29 cellular contexts compared by ENCODE assay signal in the genomic region with DNA sequence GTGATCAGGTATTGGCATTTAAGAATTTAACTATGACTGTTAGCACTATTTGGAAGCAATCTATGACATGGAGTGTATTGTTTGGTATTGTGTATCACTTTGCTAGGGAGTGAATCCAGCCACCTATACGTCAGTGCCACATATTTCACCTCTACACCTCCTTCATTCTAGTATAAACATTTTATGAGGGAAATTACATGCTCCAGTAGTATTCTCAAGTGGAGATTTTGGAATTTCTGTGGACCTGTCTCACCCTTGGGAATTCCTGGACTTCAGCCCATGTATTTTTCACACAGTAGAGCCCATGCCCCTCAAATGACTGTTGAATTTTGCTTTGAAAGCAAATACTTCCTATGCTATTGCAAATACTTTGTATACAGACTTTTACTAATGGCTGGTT.
"Had no signal": no experiment of that assay in that cellular context is flagged by ENCODE, and none has a peak within 500 bp of the region (broad histone marks: within the 10 kb centered on the region; RNA-seq: fewer than 3 reads in every experiment).

No MANE protein-coding gene starts in this region.

- H3K9me3 ChIP-seq: mucosa of descending colon, sigmoid colon, stomach, thyroid gland, upper lobe of left lung, vagina had no signal

- H3K4me1 ChIP-seq: foreskin keratinocyte, vagina had no signal

- H3K27me3 ChIP-seq: cardiac muscle cell, foreskin keratinocyte, sigmoid colon, stomach, thyroid gland, upper lobe of left lung, vagina had no signal

- H3K9me3 Mint-ChIP-seq: activated T-helper 2 cell treated with anti-CD3 and anti-CD28 coated beads, Interferon-gamma antibody, Interleukin-2, Interleukin-4, amounts not matched to agents 10 μg/mL and 5 μg/mL and 100 μg/mL, durations not matched to agents 14 hours and 24 hours and 36 hours; brain; dendritic cell treated with granulocyte-macrophage colony-stimulating factor and Interleukin-4, amounts not matched to agents 40 ng/mL and 50 ng/mL, for 4 days; endodermal cell; natural killer cell treated with Interleukin-12 subunit alpha and Interleukin-12 subunit beta and Interleukin-15 and Interleukin-18, amount 100 ng/mL, for 72 hours; stimulated activated naive B cell treated with anti-CD40 and anti-IgM and Interleukin-4, amounts not matched to agents 10 μg/mL and 1 μg/mL and 100 μg/mL, for 72 hours; T-helper 2 cell treated with Interferon-gamma antibody and Interleukin-4, amounts not matched to agents 5 μg/mL and 100 μg/mL, for 36 hours had no signal

- H3K4me3 ChIP-seq: cardiac muscle cell, lung, mucosa of descending colon, sigmoid colon, stomach, thyroid gland, upper lobe of left lung, vagina had no signal

- H3K27me3 Mint-ChIP-seq: activated CD4-positive, alpha-beta T cell treated with anti-CD3 and anti-CD28 coated beads for 36 hours; activated naive CD8-positive, alpha-beta T cell; dendritic cell treated with granulocyte-macrophage colony-stimulating factor and Interleukin-4, amounts not matched to agents 40 ng/mL and 50 ng/mL, for 4 days; natural killer cell treated with Interleukin-12 subunit alpha and Interleukin-12 subunit beta and Interleukin-15 and Interleukin-18, amount 100 ng/mL, for 72 hours; stimulated activated naive B cell treated with anti-CD40 and anti-IgM and Interleukin-4, amounts not matched to agents 10 μg/mL and 1 μg/mL and 100 μg/mL, for 72 hours had no signal

- H3K4me1 Mint-ChIP-seq: activated CD4-positive, alpha-beta T cell treated with anti-CD3 and anti-CD28 coated beads for 36 hours; activated CD8-positive, alpha-beta memory T cell treated with anti-CD3 and anti-CD28 coated beads, Interleukin-2, amount 10 ng/mL, durations not matched to agents 7 days and 5 days; endodermal cell; stimulated activated naive B cell treated with anti-CD40 and anti-IgM and Interleukin-4, amounts not matched to agents 10 μg/mL and 1 μg/mL and 100 μg/mL, for 72 hours had no signal

- H3K36me3 Mint-ChIP-seq: activated CD8-positive, alpha-beta memory T cell treated with anti-CD3 and anti-CD28 coated beads, Interleukin-2, amount 10 ng/mL, durations not matched to agents 7 days and 5 days; brain; natural killer cell treated with Interleukin-12 subunit alpha and Interleukin-12 subunit beta and Interleukin-15 and Interleukin-18, amount 100 ng/mL, for 72 hours; stimulated activated naive B cell treated with anti-CD40 and anti-IgM and Interleukin-4, amounts not matched to agents 10 μg/mL and 1 μg/mL and 100 μg/mL, for 72 hours had no signal

- H3K27ac ChIP-seq: cardiac muscle cell, foreskin keratinocyte, stomach, thyroid gland, upper lobe of left lung, vagina had no signal

- H3K27ac Mint-ChIP-seq: activated CD4-positive, alpha-beta T cell treated with anti-CD3 and anti-CD28 coated beads for 36 hours; activated CD8-positive, alpha-beta memory T cell treated with anti-CD3 and anti-CD28 coated beads, Interleukin-2, amount 10 ng/mL, durations not matched to agents 7 days and 5 days; activated CD8-positive, alpha-beta T cell treated with anti-CD3 and anti-CD28 coated beads, Interleukin-2, amount 10 ng/mL, durations not matched to agents 7 days and 5 days; activated naive CD8-positive, alpha-beta T cell; activated T-helper 2 cell treated with anti-CD3 and anti-CD28 coated beads, Interferon-gamma antibody, Interleukin-2, Interleukin-4, amounts not matched to agents 10 μg/mL and 5 μg/mL and 100 μg/mL, durations not matched to agents 14 hours and 24 hours and 36 hours; dendritic cell treated with granulocyte-macrophage colony-stimulating factor and Interleukin-4, amounts not matched to agents 40 ng/mL and 50 ng/mL, for 4 days; endodermal cell; natural killer cell treated with Interleukin-12 subunit alpha and Interleukin-12 subunit beta and Interleukin-15 and Interleukin-18, amount 100 ng/mL, for 72 hours; stimulated activated naive B cell treated with anti-CD40 and anti-IgM and Interleukin-4, amounts not matched to agents 10 μg/mL and 1 μg/mL and 100 μg/mL, for 72 hours; T-helper 2 cell treated with Interferon-gamma antibody and Interleukin-4, amounts not matched to agents 5 μg/mL and 100 μg/mL, for 36 hours had no signal

- H3K4me3 Mint-ChIP-seq: activated CD4-positive, alpha-beta T cell treated with anti-CD3 and anti-CD28 coated beads for 36 hours; activated CD8-positive, alpha-beta memory T cell treated with anti-CD3 and anti-CD28 coated beads, Interleukin-2, amount 10 ng/mL, durations not matched to agents 7 days and 5 days; activated CD8-positive, alpha-beta T cell treated with anti-CD3 and anti-CD28 coated beads, Interleukin-2, amount 10 ng/mL, durations not matched to agents 7 days and 5 days; activated naive CD8-positive, alpha-beta T cell; dendritic cell treated with granulocyte-macrophage colony-stimulating factor and Interleukin-4, amounts not matched to agents 40 ng/mL and 50 ng/mL, for 4 days; endodermal cell; natural killer cell treated with Interleukin-12 subunit alpha and Interleukin-12 subunit beta and Interleukin-15 and Interleukin-18, amount 100 ng/mL, for 72 hours; stimulated activated naive B cell treated with anti-CD40 and anti-IgM and Interleukin-4, amounts not matched to agents 10 μg/mL and 1 μg/mL and 100 μg/mL, for 72 hours; T-helper 2 cell treated with Interferon-gamma antibody and Interleukin-4, amounts not matched to agents 5 μg/mL and 100 μg/mL, for 36 hours had no signal

- H3K36me3 ChIP-seq: cardiac muscle cell, sigmoid colon, stomach, thyroid gland, upper lobe of left lung, vagina had no signal

- DNase-seq: activated CD4-positive, alpha-beta T cell treated with anti-CD3 and anti-CD28 coated beads for 36 hours; activated CD4-positive, CD25-positive, alpha-beta regulatory T cell; activated CD8-positive, alpha-beta memory T cell treated with anti-CD3 and anti-CD28 coated beads, Interleukin-2, amount 10 ng/mL, durations not matched to agents 7 days and 5 days; activated CD8-positive, alpha-beta T cell treated with anti-CD3 and anti-CD28 coated beads, Interleukin-2, amount 10 ng/mL, durations not matched to agents 7 days and 5 days; activated naive CD4-positive, alpha-beta T cell; activated T-cell treated with anti-CD3 and anti-CD28 coated beads, Interleukin-2, amount 50 U/mL, for 48 hours; endodermal cell; foreskin keratinocyte; glutamatergic neuron; islet precursor cell; left colon; mucosa of descending colon; retina; sigmoid colon; stimulated activated CD4-positive, alpha-beta T cell treated with anti-CD3 and anti-CD28 coated beads, Interleukin-15, amount 100 ng/mL, for 24 hours; stimulated activated CD4-positive, alpha-beta T cell treated with anti-CD3 and anti-CD28 coated beads, Interleukin-2, amount 100 ng/mL, for 24 hours; stimulated activated naive B cell treated with anti-CD40 and anti-IgM and Interleukin-4, amounts not matched to agents 10 μg/mL and 1 μg/mL and 100 μg/mL, for 72 hours; stomach; upper lobe of left lung had no signal
